21 cellular contexts compared by ENCODE assay signal in genomic region chr14:95023115-95023514, GRCh38.
DNase-seq lines count a peak whose midpoint lies in the region; ATAC-seq and TF ChIP-seq lines count a peak whose summit lies in the region.
"Had no signal": no experiment of that assay in that cellular context is flagged by ENCODE, and none has a peak within 500 bp of the region (broad histone marks: within the 10 kb centered on the region; RNA-seq: fewer than 3 reads in every experiment).

No MANE protein-coding gene starts in this region.

- DNase-seq in activated CD8-positive, alpha-beta memory T cell treated with anti-CD3 and anti-CD28 coated beads for 24 hours = peak; percentile 13
- no peak for DNase-seq in activated CD8-positive, alpha-beta memory T cell treated with anti-CD3 and anti-CD28 coated beads, Interleukin-2, amount 50 U/mL, for 4 hours
- DNase-seq in ecto neural progenitor cell (ENCODE audit: low spot score) (peak; percentile 17), left lobe of liver (ENCODE audit: low spot score) (peak; percentile 18), neural crest cell (ENCODE audit: low read depth, low spot score) (no peak), islet precursor cell (no peak), NCI-H187 treated with DMSO at 0.1 percent for 48 hours (lab: John Stamatoyannopoulos, UW) (no peak)
- DNase-seq: 8988T; ACHN; AML-193; BE2C; CD4-positive, alpha-beta T cell; CD8-positive, alpha-beta memory T cell; DMS53; DMS79 treated with DMSO at 0.1 percent for 48 hours; GF-D8; H9 had no signal

- no peak for TF ChIP-seq CTCF in neural crest cell (conservative IDR thresholded peaks at IDR 0.05)

- H3K27ac Mint-ChIP-seq in neural crest cell (ENCODE audit: unreplicated experiment) = peak overlapping the region; percentile 30
- H3K27ac Mint-ChIP-seq: CD14-positive monocyte; CD4-positive, alpha-beta T cell; CD8-positive, alpha-beta memory T cell; GM23338; H9 had no signal

- no peak for ATAC-seq in left lobe of liver
- ATAC-seq: A549, GM23338, HCT116 had no signal

- H3K9me3 Mint-ChIP-seq in neural crest cell = peaks cover 3% of the 10 kb centered on the region
- H3K9me3 Mint-ChIP-seq: CD4-positive, alpha-beta T cell; GM23338 had no signal

- no peaks in the 10 kb centered on the region for H3K27me3 Mint-ChIP-seq in neural crest cell (ENCODE audit: low read depth)

- no peaks in the 10 kb centered on the region for H3K4me1 Mint-ChIP-seq in neural crest cell
- H3K4me1 Mint-ChIP-seq: CD14-positive monocyte, GM23338 had no signal

- H3K4me3 Mint-ChIP-seq in neural crest cell = no peak overlapping the region
- H3K4me3 Mint-ChIP-seq: CD14-positive monocyte; CD4-positive, alpha-beta T cell; CD8-positive, alpha-beta memory T cell; GM23338; H9 had no signal

- no peaks in the 10 kb centered on the region for H3K36me3 Mint-ChIP-seq in neural crest cell (ENCODE audit: low read depth)
- H3K36me3 Mint-ChIP-seq: CD14-positive monocyte; CD8-positive, alpha-beta memory T cell had no signal

Comparison
In these comparisons a context has a peak if more than half of its experiments do, and no peak if none do; other contexts are left out.
1. DNase-seq: peak in activated CD8-positive, alpha-beta memory T cell treated with anti-CD3 and anti-CD28 coated beads for 24 hours (single experiment), ecto neural progenitor cell (single experiment) and left lobe of liver (single experiment); none in activated CD8-positive, alpha-beta memory T cell treated with anti-CD3 and anti-CD28 coated beads, Interleukin-2, amount 50 U/mL, for 4 hours (single experiment), neural crest cell (single experiment), islet precursor cell (single experiment) and NCI-H187 treated with DMSO at 0.1 percent for 48 hours (single experiment).